Comparison of ENCODE assay signal across 23 cellular contexts in the genomic region with DNA sequence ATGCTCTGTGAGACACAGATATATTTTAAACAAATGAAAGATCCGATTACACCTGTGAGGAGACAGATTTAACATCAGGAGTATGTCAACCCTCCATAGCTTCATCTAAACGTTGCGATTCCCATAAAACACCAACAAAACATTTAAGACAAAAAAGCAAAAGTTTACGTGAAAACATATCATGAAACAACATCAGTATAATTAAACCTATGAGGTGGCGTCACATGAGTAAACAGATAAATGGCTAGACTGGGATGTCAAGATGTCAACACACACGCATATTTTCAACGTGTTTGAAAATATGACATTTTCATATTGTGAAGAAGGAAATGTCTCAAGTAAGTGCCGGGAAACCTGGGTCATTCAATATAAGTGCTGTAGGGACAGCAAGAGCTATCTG. TPM values are rescaled to one million over a fixed set of nuclear protein-coding genes. Genes with fewer than 3 reads are reported as not detected.
A peak's percentile ranks its signal among the peaks of the same experiment; 100 is the strongest.
DNase-seq lines count a peak whose midpoint lies in the region; ATAC-seq and TF ChIP-seq lines count a peak whose summit lies in the region.
"Had no signal": no experiment of that assay in that cellular context is flagged by ENCODE, and none has a peak within 500 bp of the region (broad histone marks: within the 10 kb centered on the region; RNA-seq: fewer than 3 reads in every experiment).

No MANE protein-coding gene starts in this region.

- H3K4me2 ChIP-seq in osteoblast (ENCODE audit: insufficient read depth, low read length): no peak overlapping the region
- H3K4me2 ChIP-seq: BLaER1 had no signal

- peaks cover 4% of the 10 kb centered on the region for H3K4me1 Mint-ChIP-seq in T-helper 17 cell
- H3K4me1 Mint-ChIP-seq: CD14-positive monocyte; CD4-positive, CD25-positive, alpha-beta regulatory T cell; CD8-positive, alpha-beta memory T cell had no signal

- H3K4me3 Mint-ChIP-seq in T-helper 17 cell: no peak overlapping the region
- H3K4me3 Mint-ChIP-seq: CD14-positive monocyte; CD4-positive, alpha-beta memory T cell; CD8-positive, alpha-beta memory T cell had no signal

- no peak for TF ChIP-seq CTCF in HEK293 (tag by site-specific recombination; IDR thresholded peaks at IDR 0.05)
- TF ChIP-seq CTCF in osteoblast (IDR thresholded peaks at IDR 0.05; ENCODE audit: extremely low read depth, low read depth, low read length): no peak
- no peak for TF ChIP-seq CTCF in brain microvascular endothelial cell (IDR thresholded peaks at IDR 0.05; ENCODE audit: low read depth, low read length, missing control alignments)

- H3K36me3 ChIP-seq in HEK293 (ENCODE audit: control insufficient read depth in 2 of 2, insufficient read depth in 1 of 2, low read length in 2 of 2) (no peaks in the 10 kb centered on the region), osteoblast (ENCODE audit: insufficient read depth, low read length) (no peaks in the 10 kb centered on the region), brain microvascular endothelial cell (replicated peaks) (no peaks in the 10 kb centered on the region)
- H3K36me3 ChIP-seq: BE2C, BLaER1 had no signal

- no peak for ATAC-seq in T-helper 17 cell
- ATAC-seq: GM12878 had no signal

- H3K79me2 ChIP-seq in osteoblast (ENCODE audit: insufficient read depth, low read length): no peaks in the 10 kb centered on the region

- no peaks in the 10 kb centered on the region for H3K27me3 ChIP-seq in osteoblast (ENCODE audit: insufficient read depth, low read length)
- H3K27me3 ChIP-seq in brain microvascular endothelial cell (replicated peaks): no peaks in the 10 kb centered on the region
- H3K27me3 ChIP-seq: BE2C, BLaER1 had no signal

- H3K27ac Mint-ChIP-seq in T-helper 17 cell: peak overlapping the region; percentile 51
- H3K27ac Mint-ChIP-seq: CD4-positive, alpha-beta memory T cell; CD8-positive, alpha-beta memory T cell had no signal

- no peak for DNase-seq in T-helper 17 cell
- peak; percentile 32 for DNase-seq in osteoblast (ENCODE audit: insufficient read length, low spot score, missing footprints)
- DNase-seq in kidney glomerular epithelial cell (lab: John Stamatoyannopoulos, UW): no peak
- no peak for DNase-seq in brain microvascular endothelial cell
- DNase-seq: 8988T; ACHN; BE2C; C1 segment of cervical spinal cord; CD4-positive, alpha-beta memory T cell; CD4-positive, CD25-positive, alpha-beta regulatory T cell; COR-L47; DMS 273 treated with DMSO at 0.1 percent for 48 hours; DMS153; DMS53; DMS79; DND-41; EL; GDM1 had no signal

- in situ Hi-C loops in brain microvascular endothelial cell (cut with HindIII; ENCODE audit: low pct_ligation_motif_present, low sequenced_read_pairs): no loop called here

- H3K27me3 Mint-ChIP-seq in T-helper 17 cell: peaks cover 8% of the 10 kb centered on the region
- H3K27me3 Mint-ChIP-seq: CD4-positive, alpha-beta memory T cell had no signal

- H4K20me1 ChIP-seq in osteoblast (ENCODE audit: insufficient read depth, low read length): no peaks in the 10 kb centered on the region
- H4K20me1 ChIP-seq: BLaER1 had no signal

- no peaks in the 10 kb centered on the region for H3K36me3 Mint-ChIP-seq in T-helper 17 cell (ENCODE audit: low read depth)
- H3K36me3 Mint-ChIP-seq: CD14-positive monocyte; CD4-positive, alpha-beta memory T cell; CD4-positive, CD25-positive, alpha-beta regulatory T cell; CD8-positive, alpha-beta memory T cell had no signal

- H3K4me1 ChIP-seq in HEK293 (ENCODE audit: control insufficient read depth, insufficient read depth, low read length) (no peaks in the 10 kb centered on the region), osteoblast (ENCODE audit: insufficient read depth, low read length) (no peaks in the 10 kb centered on the region)
- H3K4me1 ChIP-seq: BE2C had no signal

- H3K9me3 ChIP-seq in HEK293 (ENCODE audit: control insufficient read depth, insufficient read depth, low read depth, low read length) (no peaks in the 10 kb centered on the region), T-helper 17 cell (ENCODE audit: control insufficient read depth, low read length, poor library complexity, severe bottlenecking) (no peaks in the 10 kb centered on the region), osteoblast (ENCODE audit: low read depth, low read length) (no peaks in the 10 kb centered on the region)
- H3K9me3 ChIP-seq: BE2C, BLaER1 had no signal

- POLR2A ChIA-PET in HEK293 (lab: Yijun Ruan, JAX): no interaction called here

- H2AFZ ChIP-seq in osteoblast (ENCODE audit: low read length): no peak overlapping the region

- H3K4me3 ChIP-seq in HEK293 (ENCODE audit: low read depth, low read length) (no peak overlapping the region), osteoblast (ENCODE audit: insufficient read depth, low read length) (no peak overlapping the region), brain microvascular endothelial cell (ENCODE audit: low read depth, low read length) (no peak overlapping the region)
- H3K4me3 ChIP-seq: BLaER1, GM12878 had no signal

- CTCF ChIA-PET in HEK293 (lab: Yijun Ruan, JAX): no interaction called here

- H3K27ac ChIP-seq in HEK293 (ENCODE audit: extremely low read depth, low read depth, low read length): no peak overlapping the region
- H3K27ac ChIP-seq in osteoblast (ENCODE audit: low read depth, low read length): no peak overlapping the region
- no peak overlapping the region for H3K27ac ChIP-seq in brain microvascular endothelial cell
- H3K27ac ChIP-seq: BLaER1 had no signal

TF ChIP-seq in HEK293, 187 proteins besides CTCF, POLR2A, EP300 and RAD21:
- TF ChIP-seq ZNF133 (tag by site-specific recombination; IDR thresholded peaks at IDR 0.05) (peak; percentile 52), ZNF654 (tag by site-specific recombination; IDR thresholded peaks at IDR 0.05; ENCODE audit: low read depth) (no peak)

RNA-seq across cellular contexts. Expression of a gene that starts 25.5 kb away (rescaled TPM):
- total RNA-seq in T-helper 17 cell (1 to 10 TPM; 1.5 to 1.7 TPM), osteoblast (44.8 and 54.3 TPM in 2 replicates)

Comparison
In these comparisons a context has a peak if more than half of its experiments do, and no peak if none do; other contexts are left out.
1. RNA of a gene that starts 25.5 kb away (total RNA-seq): 44.8 to 54.3 TPM in osteoblast; 1.5 to 1.7 TPM in T-helper 17 cell; every median in the first group is over 10 times any median in the second.